In the genomic region with DNA sequence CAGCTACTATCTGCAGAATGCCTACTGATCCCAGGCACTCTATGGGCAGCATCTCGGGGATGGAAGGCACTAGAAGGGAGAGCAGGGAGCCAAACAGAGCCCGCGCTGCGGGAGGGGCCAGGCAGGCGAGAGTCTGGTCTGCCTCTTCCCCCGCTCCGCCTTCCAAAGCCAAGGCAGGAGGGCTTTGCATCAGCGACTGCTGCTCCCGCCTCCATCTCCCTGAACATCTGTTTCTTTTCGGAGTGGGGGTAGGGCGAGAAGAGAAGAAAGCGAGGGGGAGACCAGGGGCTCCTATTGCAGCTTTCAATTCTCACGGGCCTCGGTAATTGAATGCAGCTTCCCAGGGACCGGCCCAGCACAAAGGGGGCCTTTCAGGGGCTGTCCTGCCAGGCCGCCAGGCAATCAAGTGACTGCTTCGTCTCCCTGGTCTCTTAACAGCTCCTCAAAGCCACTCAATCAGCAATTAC, we compare ENCODE assay signal across 9 cellular contexts. TPM values are rescaled to one million over a fixed set of nuclear protein-coding genes. Genes with fewer than 3 reads are reported as not detected.
DNase-seq lines count a peak whose midpoint lies in the region; ATAC-seq and TF ChIP-seq lines count a peak whose summit lies in the region.
"Had no signal": no experiment of that assay in that cellular context is flagged by ENCODE, and none has a peak within 500 bp of the region (broad histone marks: within the 10 kb centered on the region; RNA-seq: fewer than 3 reads in every experiment).

No MANE protein-coding gene starts in this region.

- H3K4me1 ChIP-seq in esophagus (ENCODE audit: control insufficient read depth in 2 of 2, insufficient read depth in 2 of 2, low read length in 1 of 2), result peaks cover 0 to 15% of the 10 kb centered on the region in 2 donors

- POLR2A ChIA-PET in AG04450 (lab: Yijun Ruan, JAX), result interaction anchor here (0.6 to 3.0 kb wide), 4 partner anchors 32 to 124 kb away, joined by 3 to 13 read pairs (median 4); partner anchors contain the start of gene CDC42EP4

- H3K9me3 ChIP-seq in AG04450 (ENCODE audit: control insufficient read depth, insufficient read depth, low read length), result no peaks in the 10 kb centered on the region; the same call in 1 of the 2 replicates
- no peaks in the 10 kb centered on the region for H3K9me3 ChIP-seq in esophagus (ENCODE audit: control insufficient read depth in 2 of 2, insufficient read depth in 1 of 2, low read depth in 1 of 2, low read length in 1 of 2)

- H3K27me3 ChIP-seq in AG04450 (ENCODE audit: control insufficient read depth, insufficient read depth, low read length), result no peaks in the 10 kb centered on the region
- H3K27me3 ChIP-seq in esophagus (ENCODE audit: control insufficient read depth in 1 of 2, insufficient read depth in 2 of 2, low read length in 2 of 2), result no peaks in the 10 kb centered on the region

- no peaks in the 10 kb centered on the region for H3K36me3 Mint-ChIP-seq in nephron (ENCODE audit: low read depth)

- H3K4me3 Mint-ChIP-seq in nephron, result peak overlapping the region; percentile 38 to 44 (median 40)

- H3K27ac Mint-ChIP-seq in nephron, result peak overlapping the region; percentile 98 to 100 (median 99)

- CTCF ChIA-PET in AG04450 (lab: Charles Lee), result interaction anchor here (0.6 to 4.2 kb wide), 7 partner anchors 17 to 617 kb away, joined by 3 to 23 read pairs (median 5); no protein-coding TSS in a partner anchor

- WGBS in esophagus, 2 donors, result 63% methylated on average over 17 of the region's 17 CpGs

- H3K27me3 Mint-ChIP-seq in nephron (ENCODE audit: low read depth), result no peaks in the 10 kb centered on the region

- H3K4me3 ChIP-seq in AG04450 (ENCODE audit: low read depth, low read length) (peak overlapping the region; percentile 37; the same call in 1 of the 2 replicates), esophagus (ENCODE audit: low read depth in 1 of 2, low read length in 2 of 2) (no peak overlapping the region)

- H3K27ac ChIP-seq in AG04450 (ENCODE audit: low read depth, low read length) (peak overlapping the region; percentile 92), esophagus (ENCODE audit: low read depth in 2 of 2, low read length in 1 of 2) (peak overlapping the region; percentile 45 to 53)

- no peak for TF ChIP-seq CTCF in AG04450 (IDR thresholded peaks at IDR 0.05; ENCODE audit: low read depth, low read length)
- TF ChIP-seq CTCF in nephron (IDR thresholded peaks at IDR 0.05; ENCODE audit: unreplicated experiment in 3 of 3), result no peak

- peaks cover 80% of the 10 kb centered on the region for H3K4me1 Mint-ChIP-seq in nephron

- ATAC-seq in HG02588 (IDR thresholded peaks at IDR 0.05; ENCODE audit: unreplicated experiment), result no peak

- H3K9me3 Mint-ChIP-seq in nephron, result no peaks in the 10 kb centered on the region

- DNase-seq in AG04450 (ENCODE audit: low read depth, low spot score) (peak; percentile 72), NCI-H2171 treated with DMSO at 0.1 percent for 48 hours (lab: John Stamatoyannopoulos, UW) (peak; percentile 95), DMS53 treated with DMSO at 0.1 percent for 48 hours (lab: John Stamatoyannopoulos, UW; ENCODE audit: unreplicated experiment) (no peak), AML-193 (lab: John Stamatoyannopoulos, UW) (no peak), RPMI8226 (no peak)
- DNase-seq: DND-41 had no signal

- H3K36me3 ChIP-seq in esophagus (ENCODE audit: control insufficient read depth in 2 of 2, insufficient read depth in 2 of 2, low read length in 1 of 2), result no peaks in the 10 kb centered on the region

RNA-seq across cellular contexts. Expression of gene CDC42EP4, which starts 31.4 kb away (rescaled TPM):
- 21.9 and 23.1 TPM in 2 replicates for polyA plus RNA-seq in AG04450 (2011; rRNA removed)
- 28.2 and 36.2 TPM in 2 replicates for polyA minus RNA-seq in AG04450 (2011; rRNA and poly(A)+ RNA removed)
- 10 to 100 TPM; 15.7 to 20.0 TPM for polyA plus RNA-seq in esophagus

Comparison
In these comparisons a context has a peak if more than half of its experiments do, and no peak if none do; other contexts are left out.
1. DNase-seq: peak in AG04450 (single experiment) and NCI-H2171 treated with DMSO at 0.1 percent for 48 hours (single experiment); none in DMS53 treated with DMSO at 0.1 percent for 48 hours (single experiment), AML-193 (0 of 2) and RPMI8226 (single experiment).